Comparison of ENCODE assay signal across 1 cellular context in genomic region chr9:83656032-83656680, GRCh38.
TF ChIP-seq lines count a peak whose summit lies in the region.

No MANE protein-coding gene starts in this region.

TF ChIP-seq in GM12878, 131 proteins besides CTCF, POLR2A, EP300 and RAD21 (continued from another document):
- TF ChIP-seq ATF2 (IDR thresholded peaks at IDR 0.05; ENCODE audit: low read length): peak; percentile 38; the same call in 1 of the 2 replicates
- TF ChIP-seq ZNF274 (IDR thresholded peaks at IDR 0.05; ENCODE audit: insufficient read depth, insufficient read length): no peak
- peak; percentile 37; the same call in 1 of the 2 replicates for TF ChIP-seq BCL11A (IDR thresholded peaks at IDR 0.05; ENCODE audit: low read depth, low read length)
- TF ChIP-seq RFX5 (IDR thresholded peaks at IDR 0.05; ENCODE audit: low read depth, low read length): no peak
- peak; percentile 63 for TF ChIP-seq SPI1 (IDR thresholded peaks at IDR 0.05; ENCODE audit: borderline replicate concordance, insufficient read depth, low read depth, low read length)
- TF ChIP-seq, protein P1, sequence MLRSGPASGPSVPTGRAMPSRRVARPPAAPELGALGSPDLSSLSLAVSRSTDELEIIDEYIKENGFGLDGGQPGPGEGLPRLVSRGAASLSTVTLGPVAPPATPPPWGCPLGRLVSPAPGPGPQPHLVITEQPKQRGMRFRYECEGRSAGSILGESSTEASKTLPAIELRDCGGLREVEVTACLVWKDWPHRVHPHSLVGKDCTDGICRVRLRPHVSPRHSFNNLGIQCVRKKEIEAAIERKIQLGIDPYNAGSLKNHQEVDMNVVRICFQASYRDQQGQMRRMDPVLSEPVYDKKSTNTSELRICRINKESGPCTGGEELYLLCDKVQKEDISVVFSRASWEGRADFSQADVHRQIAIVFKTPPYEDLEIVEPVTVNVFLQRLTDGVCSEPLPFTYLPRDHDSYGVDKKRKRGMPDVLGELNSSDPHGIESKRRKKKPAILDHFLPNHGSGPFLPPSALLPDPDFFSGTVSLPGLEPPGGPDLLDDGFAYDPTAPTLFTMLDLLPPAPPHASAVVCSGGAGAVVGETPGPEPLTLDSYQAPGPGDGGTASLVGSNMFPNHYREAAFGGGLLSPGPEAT (IDR thresholded peaks at IDR 0.05; ENCODE audit: low read depth): peak; percentile 71; the same call in 1 of the 2 replicates
- TF ChIP-seq NFIC (IDR thresholded peaks at IDR 0.05; ENCODE audit: low read depth, low read length): peak; percentile 68; the same call in 1 of the 2 replicates
- no peak for TF ChIP-seq RCOR1 (conservative IDR thresholded peaks at IDR 0.05; ENCODE audit: low read depth, low read length)
- TF ChIP-seq ZNF384 (IDR thresholded peaks at IDR 0.05; ENCODE audit: borderline replicate concordance, low read depth, low read length): peak; percentile 39; the same call in 1 of the 2 replicates
- peak; percentile 64 to 73 for TF ChIP-seq IKZF2 (IDR thresholded peaks at IDR 0.05)
- TF ChIP-seq MEF2B (IDR thresholded peaks at IDR 0.05; ENCODE audit: partially characterized antibody, poor library complexity, severe bottlenecking): peak; percentile 40
- TF ChIP-seq TCF7 (IDR thresholded peaks at IDR 0.05; ENCODE audit: borderline replicate concordance): peak; percentile 51; the same call in 1 of the 2 replicates
- no peak for TF ChIP-seq GATAD2B (conservative IDR thresholded peaks at IDR 0.05; ENCODE audit: low read depth)
- TF ChIP-seq E4F1 (IDR thresholded peaks at IDR 0.05; ENCODE audit: borderline replicate concordance, partially characterized antibody): no peak
- TF ChIP-seq FOXM1 (IDR thresholded peaks at IDR 0.05; ENCODE audit: low read depth, low read length): peak; percentile 53; the same call in 1 of the 2 replicates
- peak; percentile 11; the same call in 1 of the 2 replicates for TF ChIP-seq CREM (IDR thresholded peaks at IDR 0.05; ENCODE audit: low read depth)
- no peak for TF ChIP-seq IRF4 (IDR thresholded peaks at IDR 0.05; ENCODE audit: low read depth, low read length)
- TF ChIP-seq MEF2A (IDR thresholded peaks at IDR 0.05; ENCODE audit: insufficient read depth, low read depth, low read length): 0 out of 2 replicates have a peak, but pooled peaks have one; percentile 23
- TF ChIP-seq SMAD5 (IDR thresholded peaks at IDR 0.05; ENCODE audit: low read depth): no peak
- no peak for TF ChIP-seq RELA (IDR thresholded peaks at IDR 0.05; ENCODE audit: borderline replicate concordance, partially characterized antibody)
- TF ChIP-seq MTA2 (IDR thresholded peaks at IDR 0.05; ENCODE audit: low read depth): peak; percentile 59; the same call in 1 of the 2 replicates
- peak; percentile 84 for TF ChIP-seq ZNF24 (IDR thresholded peaks at IDR 0.05)
- peak; percentile 94 for TF ChIP-seq RUNX3 (IDR thresholded peaks at IDR 0.05; ENCODE audit: low read length)
- TF ChIP-seq IKZF1 (conservative IDR thresholded peaks at IDR 0.05): peak; percentile 42
